Comparison of ENCODE assay signal across 1 cellular context in genomic region chr1:221083902-221084301, GRCh38.
TF ChIP-seq lines count a peak whose summit lies in the region.

No MANE protein-coding gene starts in this region.

TF ChIP-seq in GM12878, 131 proteins besides CTCF, POLR2A, EP300 and RAD21 (continued from another document):
- TF ChIP-seq STAT1 (conservative IDR thresholded peaks at IDR 0.05) (no peak), POU2F2 (IDR thresholded peaks at IDR 0.05; ENCODE audit: borderline replicate concordance, low read depth, low read length) (no peak), PML (IDR thresholded peaks at IDR 0.05; ENCODE audit: low read length) (no peak), FOXM1 (IDR thresholded peaks at IDR 0.05; ENCODE audit: low read depth, low read length) (no peak)
